ENCODE assay signal across 4 cellular contexts in the genomic region with DNA sequence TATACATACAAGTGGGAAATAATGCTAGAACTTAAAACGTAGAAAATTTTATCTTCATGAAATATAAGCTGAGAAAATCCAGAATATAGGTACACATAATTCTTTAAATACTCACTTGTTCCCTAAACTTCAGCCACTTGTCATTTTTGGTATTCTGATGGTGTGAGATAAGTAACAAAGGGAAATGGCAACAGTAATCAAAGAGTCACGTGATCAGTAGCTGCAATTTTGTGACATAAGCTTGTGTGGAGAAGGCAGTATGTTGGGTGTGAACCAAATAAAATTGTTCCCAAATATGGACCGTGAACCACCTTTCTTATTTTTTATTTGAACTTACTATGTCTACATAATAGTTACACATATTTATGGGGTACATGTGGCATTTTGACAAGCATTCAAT.
A peak's percentile ranks its signal among the peaks of the same experiment; 100 is the strongest.
TF ChIP-seq lines count a peak whose summit lies in the region.

No MANE protein-coding gene starts in this region.

TF ChIP-seq in HepG2, 621 proteins besides CTCF, POLR2A, EP300 and RAD21:
- TF ChIP-seq RAD51 (IDR thresholded peaks at IDR 0.05; ENCODE audit: borderline replicate concordance) (peak; percentile 79; the same call in 1 of the 2 replicates), USF2 (IDR thresholded peaks at IDR 0.05; ENCODE audit: low read depth, low read length) (peak; percentile 40; the same call in 1 of the 2 replicates), USF2 (CRISPR knock-in tag; IDR thresholded peaks at IDR 0.05; ENCODE audit: borderline replicate concordance) (no peak), ZNF430 (CRISPR knock-in tag; IDR thresholded peaks at IDR 0.05) (no peak)
- TF ChIP-seq, protein P1, sequence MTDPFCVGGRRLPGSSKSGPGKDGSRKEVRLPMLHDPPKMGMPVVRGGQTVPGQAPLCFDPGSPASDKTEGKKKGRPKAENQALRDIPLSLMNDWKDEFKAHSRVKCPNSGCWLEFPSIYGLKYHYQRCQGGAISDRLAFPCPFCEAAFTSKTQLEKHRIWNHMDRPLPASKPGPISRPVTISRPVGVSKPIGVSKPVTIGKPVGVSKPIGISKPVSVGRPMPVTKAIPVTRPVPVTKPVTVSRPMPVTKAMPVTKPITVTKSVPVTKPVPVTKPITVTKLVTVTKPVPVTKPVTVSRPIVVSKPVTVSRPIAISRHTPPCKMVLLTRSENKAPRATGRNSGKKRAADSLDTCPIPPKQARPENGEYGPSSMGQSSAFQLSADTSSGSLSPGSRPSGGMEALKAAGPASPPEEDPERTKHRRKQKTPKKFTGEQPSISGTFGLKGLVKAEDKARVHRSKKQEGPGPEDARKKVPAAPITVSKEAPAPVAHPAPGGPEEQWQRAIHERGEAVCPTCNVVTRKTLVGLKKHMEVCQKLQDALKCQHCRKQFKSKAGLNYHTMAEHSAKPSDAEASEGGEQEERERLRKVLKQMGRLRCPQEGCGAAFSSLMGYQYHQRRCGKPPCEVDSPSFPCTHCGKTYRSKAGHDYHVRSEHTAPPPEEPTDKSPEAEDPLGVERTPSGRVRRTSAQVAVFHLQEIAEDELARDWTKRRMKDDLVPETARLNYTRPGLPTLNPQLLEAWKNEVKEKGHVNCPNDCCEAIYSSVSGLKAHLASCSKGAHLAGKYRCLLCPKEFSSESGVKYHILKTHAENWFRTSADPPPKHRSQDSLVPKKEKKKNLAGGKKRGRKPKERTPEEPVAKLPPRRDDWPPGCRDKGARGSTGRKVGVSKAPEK (CRISPR knock-in tag; IDR thresholded peaks at IDR 0.05; ENCODE audit: borderline replicate concordance), result no peak
TF ChIP-seq in HepG2: peak in this region for 2.

TF ChIP-seq in GM12878, 131 proteins besides CTCF, POLR2A, EP300 and RAD21:
- TF ChIP-seq ZBTB33 (IDR thresholded peaks at IDR 0.05), result no peak
- peak; percentile 27; the same call in 1 of the 2 replicates for TF ChIP-seq RAD51 (IDR thresholded peaks at IDR 0.05)
- TF ChIP-seq SMC3 (IDR thresholded peaks at IDR 0.05; ENCODE audit: borderline replicate concordance, low read length), result no peak
- no peak for TF ChIP-seq NR2F1 (conservative IDR thresholded peaks at IDR 0.05)
- no peak for TF ChIP-seq RFX5 (IDR thresholded peaks at IDR 0.05; ENCODE audit: low read depth, low read length)
- TF ChIP-seq YY1 (IDR thresholded peaks at IDR 0.05; ENCODE audit: low read depth, low read length), result no peak

TF ChIP-seq in K562, 482 proteins besides CTCF, POLR2A, EP300 and RAD21:
- TF ChIP-seq ZNF431 (CRISPR knock-in tag; IDR thresholded peaks at IDR 0.05) (no peak), CBFA2T2 (conservative IDR thresholded peaks at IDR 0.05) (0 out of 2 replicates have a peak, but pooled peaks have one; percentile 14), RAD51 (IDR thresholded peaks at IDR 0.05; ENCODE audit: borderline replicate concordance, low read depth) (peak; percentile 65)
- TF ChIP-seq, protein P2, sequence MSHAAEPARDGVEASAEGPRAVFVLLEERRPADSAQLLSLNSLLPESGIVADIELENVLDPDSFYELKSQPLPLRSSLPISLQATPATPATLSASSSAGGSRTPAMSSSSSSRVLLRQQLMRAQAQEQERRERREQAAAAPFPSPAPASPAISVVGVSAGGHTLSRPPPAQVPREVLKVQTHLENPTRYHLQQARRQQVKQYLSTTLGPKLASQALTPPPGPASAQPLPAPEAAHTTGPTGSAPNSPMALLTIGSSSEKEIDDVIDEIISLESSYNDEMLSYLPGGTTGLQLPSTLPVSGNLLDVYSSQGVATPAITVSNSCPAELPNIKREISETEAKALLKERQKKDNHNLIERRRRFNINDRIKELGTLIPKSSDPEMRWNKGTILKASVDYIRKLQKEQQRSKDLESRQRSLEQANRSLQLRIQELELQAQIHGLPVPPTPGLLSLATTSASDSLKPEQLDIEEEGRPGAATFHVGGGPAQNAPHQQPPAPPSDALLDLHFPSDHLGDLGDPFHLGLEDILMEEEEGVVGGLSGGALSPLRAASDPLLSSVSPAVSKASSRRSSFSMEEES (CRISPR knock-in tag; IDR thresholded peaks at IDR 0.05), result peak; percentile 91

TF ChIP-seq in neural cell, 6 proteins besides CTCF, POLR2A, EP300 and RAD21:
- TF ChIP-seq MXI1 (conservative IDR thresholded peaks at IDR 0.05; ENCODE audit: poor library complexity, severe bottlenecking) (no peak), SMC3 (conservative IDR thresholded peaks at IDR 0.05; ENCODE audit: poor library complexity) (no peak)
